ENCODE assay signal across 8 cellular contexts in the genomic region with DNA sequence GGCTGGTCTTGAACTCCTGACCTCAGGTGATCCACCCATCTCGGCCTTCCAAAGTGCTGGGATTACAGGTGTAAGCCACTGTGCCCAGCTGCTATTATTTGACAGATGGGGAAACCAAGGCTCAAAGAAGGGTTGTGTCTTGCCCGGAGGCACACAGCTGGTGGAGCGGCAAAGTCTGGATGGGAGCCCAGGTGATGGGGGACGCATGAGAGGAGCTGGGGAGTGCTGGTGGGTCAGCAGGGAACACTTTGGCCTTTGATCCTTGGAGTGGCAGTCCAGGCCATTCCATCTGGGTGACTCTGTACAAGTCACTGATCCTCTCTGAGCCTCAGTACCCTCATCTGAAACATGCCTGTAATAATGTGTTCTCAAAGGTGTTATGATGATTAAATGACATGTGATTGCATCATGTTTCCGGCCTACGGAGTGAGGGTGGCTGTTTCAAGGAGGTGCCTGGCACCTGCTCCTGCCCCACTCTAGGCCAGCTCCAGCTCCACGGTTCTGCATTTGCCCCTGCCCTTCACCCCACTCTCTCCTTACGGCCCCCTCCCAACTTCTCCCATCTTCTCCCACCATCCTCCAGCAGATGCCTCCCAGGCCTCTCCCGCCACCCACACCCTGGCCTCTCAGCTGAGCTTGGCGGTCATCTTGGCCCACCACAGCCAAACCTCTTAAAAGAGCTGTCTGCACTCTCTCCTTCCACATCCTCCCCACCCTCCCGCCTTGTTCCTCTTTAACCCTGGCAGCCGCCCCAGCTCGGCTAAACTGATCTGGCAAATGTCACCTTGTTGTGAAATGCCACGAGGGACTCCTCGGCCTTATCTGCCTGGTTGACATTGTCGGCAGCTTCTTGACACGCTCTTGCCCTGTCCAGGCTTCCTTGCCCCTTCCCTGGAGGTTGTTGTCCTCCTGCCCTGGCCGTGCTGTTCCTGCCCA.
DNase-seq lines count a peak whose midpoint lies in the region; ATAC-seq lines count a peak whose summit lies in the region.

No MANE protein-coding gene starts in this region.

- no peak for ATAC-seq in HG03139 (IDR thresholded peaks at IDR 0.05; ENCODE audit: unreplicated experiment)
- no peak for ATAC-seq in GM18519 (IDR thresholded peaks at IDR 0.05; ENCODE audit: low FRiP score, unreplicated experiment)
- ATAC-seq in HG02588 (IDR thresholded peaks at IDR 0.05; ENCODE audit: unreplicated experiment) = no peak

- peak overlapping the region; percentile 100 for H3K27ac Mint-ChIP-seq in activated naive CD8-positive, alpha-beta T cell
- peak overlapping the region; percentile 98 for H3K27ac Mint-ChIP-seq in stimulated activated naive CD8-positive, alpha-beta T cell treated with anti-CD3 and anti-CD28 coated beads, Interleukin-15, Interleukin-2, amounts not matched to agents 100 ng/mL and 50 ng/mL, for 24 hours

- peaks cover 50% of the 10 kb centered on the region for H3K4me1 Mint-ChIP-seq in activated naive CD8-positive, alpha-beta T cell (ENCODE audit: low read depth)
- H3K4me1 Mint-ChIP-seq in stimulated activated naive CD8-positive, alpha-beta T cell treated with anti-CD3 and anti-CD28 coated beads, Interleukin-15, Interleukin-2, amounts not matched to agents 100 ng/mL and 50 ng/mL, for 24 hours (ENCODE audit: low read depth) = peaks cover 56% of the 10 kb centered on the region

- peak; percentile 93 for DNase-seq in CD1c-positive myeloid dendritic cell (ENCODE audit: extremely low spot score)
- DNase-seq in NCI-H2029 treated with DMSO at 0.1 percent for 48 hours (lab: John Stamatoyannopoulos, UW) = peak; percentile 71

- no peaks in the 10 kb centered on the region for H3K27me3 Mint-ChIP-seq in activated naive CD8-positive, alpha-beta T cell
- no peaks in the 10 kb centered on the region for H3K27me3 Mint-ChIP-seq in stimulated activated naive CD8-positive, alpha-beta T cell treated with anti-CD3 and anti-CD28 coated beads, Interleukin-15, Interleukin-2, amounts not matched to agents 100 ng/mL and 50 ng/mL, for 24 hours

- H3K4me3 Mint-ChIP-seq in activated naive CD8-positive, alpha-beta T cell = peak overlapping the region; percentile 66
- H3K4me3 Mint-ChIP-seq in stimulated activated naive CD8-positive, alpha-beta T cell treated with anti-CD3 and anti-CD28 coated beads, Interleukin-15, Interleukin-2, amounts not matched to agents 100 ng/mL and 50 ng/mL, for 24 hours = peak overlapping the region; percentile 52

- H3K27ac ChIP-seq in layer of hippocampus (ENCODE audit: low read depth, low read length) = peak overlapping the region; percentile 3

- H3K27me3 ChIP-seq in layer of hippocampus (ENCODE audit: control insufficient read depth, insufficient read depth, low read length) = no peaks in the 10 kb centered on the region

- no peaks in the 10 kb centered on the region for H3K9me3 Mint-ChIP-seq in activated naive CD8-positive, alpha-beta T cell (ENCODE audit: low read depth)
- H3K9me3 Mint-ChIP-seq in stimulated activated naive CD8-positive, alpha-beta T cell treated with anti-CD3 and anti-CD28 coated beads, Interleukin-15, Interleukin-2, amounts not matched to agents 100 ng/mL and 50 ng/mL, for 24 hours = no peaks in the 10 kb centered on the region

- no peaks in the 10 kb centered on the region for H3K36me3 Mint-ChIP-seq in activated naive CD8-positive, alpha-beta T cell
- no peaks in the 10 kb centered on the region for H3K36me3 Mint-ChIP-seq in stimulated activated naive CD8-positive, alpha-beta T cell treated with anti-CD3 and anti-CD28 coated beads, Interleukin-15, Interleukin-2, amounts not matched to agents 100 ng/mL and 50 ng/mL, for 24 hours (ENCODE audit: low read depth)
